ENCODE assay signal across 31 cellular contexts in genomic region chr1:233251321-233251720, GRCh38.
"Had no signal": no experiment of that assay in that cellular context is flagged by ENCODE, and none has a peak within 500 bp of the region (broad histone marks: within the 10 kb centered on the region; RNA-seq: fewer than 3 reads in every experiment).

No MANE protein-coding gene starts in this region.

- H3K9me3 Mint-ChIP-seq: immature natural killer cell; mesothelial cell of epicardium; naive B cell; natural killer cell; nephron progenitor cell; neural progenitor cell; stimulated activated effector memory CD8-positive, alpha-beta T cell treated with anti-CD3 and anti-CD28 coated beads, Interleukin-12 subunit alpha, Interleukin-12 subunit beta, amount 100 ng/mL, for 72 hours; stimulated activated naive CD8-positive, alpha-beta T cell treated with anti-CD3 and anti-CD28 coated beads, Interleukin-15, Interleukin-2, amounts not matched to agents 100 ng/mL and 50 ng/mL, for 24 hours had no signal

- H3K36me3 Mint-ChIP-seq: natural killer cell had no signal

- H3K36me3 ChIP-seq: lower lobe of right lung, neutrophil, suprapubic skin, thoracic aorta, tibial artery, upper lobe of right lung had no signal

- H3K4me2 ChIP-seq: neural progenitor cell had no signal

- H3K27ac Mint-ChIP-seq: immature natural killer cell; mesothelial cell of epicardium; naive B cell; natural killer cell; nephron progenitor cell; neural progenitor cell; stimulated activated effector memory CD8-positive, alpha-beta T cell treated with anti-CD3 and anti-CD28 coated beads, Interleukin-12 subunit alpha, Interleukin-12 subunit beta, amount 100 ng/mL, for 72 hours; stimulated activated naive CD8-positive, alpha-beta T cell treated with anti-CD3 and anti-CD28 coated beads, Interleukin-15, Interleukin-2, amounts not matched to agents 100 ng/mL and 50 ng/mL, for 24 hours had no signal

- H3K9ac ChIP-seq: neural progenitor cell, parathyroid adenoma had no signal

- H3K27ac ChIP-seq: left lung, lower lobe of right lung, neural progenitor cell, neutrophil, parathyroid adenoma, suprapubic skin, thoracic aorta, tibial artery, upper lobe of right lung had no signal

- H3K9me3 ChIP-seq: left lung, lower lobe of right lung, neutrophil, suprapubic skin, thoracic aorta, tibial artery, upper lobe of right lung had no signal

- H3K27me3 Mint-ChIP-seq: naive B cell; stimulated activated naive CD8-positive, alpha-beta T cell treated with anti-CD3 and anti-CD28 coated beads, Interleukin-15, Interleukin-2, amounts not matched to agents 100 ng/mL and 50 ng/mL, for 24 hours had no signal

- H3K79me2 ChIP-seq: parathyroid adenoma had no signal

- H3K4me3 ChIP-seq: left lung, lower lobe of right lung, neural progenitor cell, skin epidermis, suprapubic skin, thoracic aorta, tibial artery, upper lobe of right lung had no signal

- H3K4me3 Mint-ChIP-seq: immature natural killer cell; mesothelial cell of epicardium; naive B cell; natural killer cell; nephron progenitor cell; neural progenitor cell; stimulated activated effector memory CD8-positive, alpha-beta T cell treated with anti-CD3 and anti-CD28 coated beads, Interleukin-12 subunit alpha, Interleukin-12 subunit beta, amount 100 ng/mL, for 72 hours; stimulated activated naive CD8-positive, alpha-beta T cell treated with anti-CD3 and anti-CD28 coated beads, Interleukin-15, Interleukin-2, amounts not matched to agents 100 ng/mL and 50 ng/mL, for 24 hours had no signal

- DNase-seq: hypothalamus; immature natural killer cell; kidney; left colon; left lung; lower lobe of right lung; mammary epithelial cell; mesenchymal stem cell; naive B cell; natural killer cell; nephron progenitor cell; occipital lobe; right cardiac atrium; stimulated activated CD4-positive, alpha-beta T cell treated with anti-CD3 and anti-CD28 coated beads, Interleukin-12 subunit alpha, Interleukin-12 subunit beta, amount 100 ng/mL, for 4 hours; stimulated activated CD4-positive, alpha-beta T cell treated with anti-CD3 and anti-CD28 coated beads, Interleukin-15, amount 100 ng/mL, for 24 hours; stimulated activated CD4-positive, alpha-beta T cell treated with anti-CD3 and anti-CD28 coated beads, Interleukin-2, amount 100 ng/mL, for 24 hours; stimulated activated CD4-positive, alpha-beta T cell treated with anti-CD3 and anti-CD28 coated beads, Interleukin-4, amount 100 ng/mL, for 24 hours; stimulated activated naive CD4-positive, alpha-beta T cell; tibial artery; trophoblast cell; upper lobe of right lung had no signal

- H3K4me1 Mint-ChIP-seq: immature natural killer cell; natural killer cell; stimulated activated effector memory CD8-positive, alpha-beta T cell treated with anti-CD3 and anti-CD28 coated beads, Interleukin-12 subunit alpha, Interleukin-12 subunit beta, amount 100 ng/mL, for 72 hours had no signal

- ATAC-seq: natural killer cell; right cardiac atrium; sciatic nerve; stimulated activated effector memory CD8-positive, alpha-beta T cell treated with anti-CD3 and anti-CD28 coated beads, Interleukin-12 subunit alpha, Interleukin-12 subunit beta, amount 100 ng/mL, for 72 hours; upper lobe of right lung had no signal

- H2AFZ ChIP-seq: neural progenitor cell, parathyroid adenoma had no signal

- H3K4me1 ChIP-seq: lower lobe of right lung, parathyroid adenoma, tibial artery, upper lobe of right lung had no signal

- H3K27me3 ChIP-seq: left lung, neural progenitor cell, neutrophil, suprapubic skin, tibial artery, upper lobe of right lung had no signal
